ENCODE assay signal across 38 cellular contexts in genomic region chr1:171640225-171640624, GRCh38. TPM values are rescaled to one million over a fixed set of nuclear protein-coding genes. Genes with fewer than 3 reads are reported as not detected.
"Had no signal": no experiment of that assay in that cellular context is flagged by ENCODE, and none has a peak within 500 bp of the region (broad histone marks: within the 10 kb centered on the region; RNA-seq: fewer than 3 reads in every experiment).

No MANE protein-coding gene starts in this region.

- H3K4me2 ChIP-seq: KMS-11 had no signal

- H3K27ac ChIP-seq: KMS-11 had no signal

- H3K9ac ChIP-seq: KMS-11 had no signal

- H3K36me3 ChIP-seq: MG63 had no signal

- H3K27me3 ChIP-seq: MG63 had no signal

- H3K9me3 ChIP-seq: MG63 had no signal

- H3K4me3 ChIP-seq: MG63 had no signal

- DNase-seq: Karpas-422, Kasumi-1, MG63, MM.1S, MV-4-11, NCI-H1048, NCI-H1092, NCI-H1092 treated with DMSO at 0.1 percent for 48 hours, NCI-H1105, NCI-H1105 treated with DMSO at 0.1 percent for 48 hours, NCI-H1417, NCI-H1417 treated with DMSO at 0.1 percent for 48 hours, NCI-H1436, NCI-H1436 treated with DMSO at 0.1 percent for 48 hours, NCI-H146, NCI-H1694, NCI-H1694 treated with DMSO at 0.1 percent for 48 hours, NCI-H187, NCI-H187 treated with DMSO at 0.1 percent for 48 hours, NCI-H1930, NCI-H2029, NCI-H2029 treated with DMSO at 0.1 percent for 48 hours, NCI-H2081, NCI-H2081 treated with DMSO at 0.1 percent for 48 hours, NCI-H2107, NCI-H2171, NCI-H2171 treated with DMSO at 0.1 percent for 48 hours, NCI-H2227 treated with DMSO at 0.1 percent for 48 hours, NCI-H226, NCI-H345, NCI-H446, NCI-H446 treated with DMSO at 0.1 percent for 48 hours, NCI-H510A had no signal

RNA-seq across cellular contexts. Expression of gene MYOC, which starts 12.3 kb away (rescaled TPM):
- total RNA-seq: LHCN-M2, M059J, MCF 10A, NCI-H460 had no signal

RNA-seq across cellular contexts. Expression of gene MYOCOS, which starts 18.2 kb away (rescaled TPM):
- total RNA-seq: LHCN-M2, M059J, NCI-H460 had no signal
